10 cellular contexts compared by ENCODE assay signal in the genomic region with DNA sequence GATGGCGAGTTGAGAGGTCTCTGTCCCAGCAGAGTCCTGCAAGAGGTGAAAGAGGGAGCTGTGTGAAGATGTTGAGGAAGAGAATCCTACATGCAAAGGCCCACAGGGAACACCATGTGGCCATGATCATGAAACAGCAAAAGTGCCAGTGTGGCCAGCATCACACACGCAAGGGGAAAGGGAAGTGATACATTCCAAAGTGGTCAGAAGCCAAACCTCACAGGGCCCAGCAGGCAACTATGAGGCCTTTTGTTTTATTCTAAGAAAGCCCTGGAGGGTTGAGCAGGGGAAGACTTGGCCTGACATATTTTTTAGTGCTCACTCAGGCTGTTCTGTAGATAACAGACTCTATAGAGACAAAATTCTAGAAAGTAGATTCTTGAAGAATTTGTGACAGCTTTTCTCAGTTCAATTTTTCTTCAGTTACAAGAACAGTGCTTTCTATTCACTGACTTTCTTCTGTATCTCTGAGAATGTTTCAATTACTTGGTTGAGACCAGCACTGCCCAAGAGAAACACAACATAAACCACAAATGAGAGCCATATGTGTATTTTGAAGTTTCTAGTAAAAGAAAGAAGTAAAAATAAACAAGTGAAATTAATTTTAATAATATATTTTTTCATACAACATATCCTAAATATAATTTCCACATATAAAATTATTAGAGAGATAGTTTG.
DNase-seq lines count a peak whose midpoint lies in the region; ATAC-seq lines count a peak whose summit lies in the region.
"Had no signal": no experiment of that assay in that cellular context is flagged by ENCODE, and none has a peak within 500 bp of the region (broad histone marks: within the 10 kb centered on the region; RNA-seq: fewer than 3 reads in every experiment).

No MANE protein-coding gene starts in this region.

- peaks cover 1% of the 10 kb centered on the region for H3K27me3 Mint-ChIP-seq in dendritic cell treated with granulocyte-macrophage colony-stimulating factor and Interleukin-4, amounts not matched to agents 40 ng/mL and 50 ng/mL, for 4 days

- peaks cover 54% of the 10 kb centered on the region for H3K4me1 Mint-ChIP-seq in dendritic cell treated with granulocyte-macrophage colony-stimulating factor and Interleukin-4, amounts not matched to agents 40 ng/mL and 50 ng/mL, for 4 days (ENCODE audit: low read depth)

- peaks cover 15% of the 10 kb centered on the region for H3K9me3 Mint-ChIP-seq in dendritic cell treated with granulocyte-macrophage colony-stimulating factor and Interleukin-4, amounts not matched to agents 40 ng/mL and 50 ng/mL, for 4 days

- ATAC-seq in GM18909 (IDR thresholded peaks at IDR 0.05; ENCODE audit: poor library complexity, unreplicated experiment) (peak; percentile 56), HG02884 (IDR thresholded peaks at IDR 0.05; ENCODE audit: unreplicated experiment) (no peak), HG02885 (IDR thresholded peaks at IDR 0.05; ENCODE audit: poor library complexity, unreplicated experiment) (no peak)

- no peaks in the 10 kb centered on the region for H3K36me3 Mint-ChIP-seq in dendritic cell treated with granulocyte-macrophage colony-stimulating factor and Interleukin-4, amounts not matched to agents 40 ng/mL and 50 ng/mL, for 4 days (ENCODE audit: low read depth)

- no peak overlapping the region for H3K4me3 Mint-ChIP-seq in dendritic cell treated with granulocyte-macrophage colony-stimulating factor and Interleukin-4, amounts not matched to agents 40 ng/mL and 50 ng/mL, for 4 days

- peak overlapping the region; percentile 76 for H3K27ac Mint-ChIP-seq in dendritic cell treated with granulocyte-macrophage colony-stimulating factor and Interleukin-4, amounts not matched to agents 40 ng/mL and 50 ng/mL, for 4 days

- intact Hi-C loops in dendritic cell treated with granulocyte-macrophage colony-stimulating factor and Interleukin-4, amounts not matched to agents 40 ng/mL and 50 ng/mL, for 4 days (cut with micrococcal nuclease): no loop called here

- peak; percentile 82 for DNase-seq in LHCN-M2 (ENCODE audit: low read depth)
- DNase-seq in pons (ENCODE audit: low spot score): peak; percentile 64
- DNase-seq in NCI-H2196 (lab: John Stamatoyannopoulos, UW; ENCODE audit: unreplicated experiment): no peak
- no peak for DNase-seq in activated gamma-delta T cell (lab: John Stamatoyannopoulos, UW)
- DNase-seq: activated T-cell treated with anti-CD3 and anti-CD28 coated beads for 4 hours, SW 1271 had no signal

Comparison
In these comparisons a context has a peak if more than half of its experiments do, and no peak if none do; other contexts are left out.
1. DNase-seq: peak in LHCN-M2 (single experiment) and pons (single experiment); none in NCI-H2196 (single experiment) and activated gamma-delta T cell (single experiment).